8 cellular contexts compared by ENCODE assay signal in genomic region chr13:57491318-57491717, GRCh38.
"Had no signal": no experiment of that assay in that cellular context is flagged by ENCODE, and none has a peak within 500 bp of the region (broad histone marks: within the 10 kb centered on the region; RNA-seq: fewer than 3 reads in every experiment).

No MANE protein-coding gene starts in this region.

- H3K9me3 ChIP-seq: HAP-1 had no signal

- H3K27ac Mint-ChIP-seq: GM23338, HFFc6, IgD-negative memory B cell had no signal

- ATAC-seq: GM23338, HCT116 had no signal

- H3K9me3 Mint-ChIP-seq: GM23338 had no signal

- H3K36me3 Mint-ChIP-seq: IgD-negative memory B cell had no signal

- H3K36me3 ChIP-seq: HAP-1 had no signal

- DNase-seq: H7, HFFc6, KG1 had no signal

- H3K4me2 ChIP-seq: GM23338 had no signal

- H3K4me3 ChIP-seq: GM23338, HAP-1 had no signal

- H2AFZ ChIP-seq: GM23338 had no signal

- H3K27ac ChIP-seq: HL-60 had no signal

- H3K4me1 ChIP-seq: HAP-1 had no signal
